In genomic region chr7:129067943-129068548, GRCh38 we compare ENCODE assay signal across 19 cellular contexts.
"Had no signal": no experiment of that assay in that cellular context is flagged by ENCODE, and none has a peak within 500 bp of the region (broad histone marks: within the 10 kb centered on the region; RNA-seq: fewer than 3 reads in every experiment).

No MANE protein-coding gene starts in this region.

- H3K36me3 ChIP-seq: ascending aorta, colonic mucosa, gastroesophageal sphincter, heart left ventricle, left lung, thoracic aorta, upper lobe of left lung had no signal

- H3K4me3 ChIP-seq: ascending aorta, colonic mucosa, gastroesophageal sphincter, heart left ventricle, left lung, smooth muscle cell, thoracic aorta, upper lobe of left lung had no signal

- H3K4me1 ChIP-seq: ascending aorta, colonic mucosa, gastroesophageal sphincter had no signal

- H3K9me3 Mint-ChIP-seq: activated naive CD4-positive, alpha-beta T cell treated with anti-CD3 and anti-CD28 coated beads, Interleukin-2, amount 50 U/mL, for 24 hours; central memory CD8-positive, alpha-beta T cell; neural crest cell had no signal

- H3K27me3 ChIP-seq: ascending aorta, colonic mucosa, upper lobe of left lung had no signal

- ATAC-seq: activated CD8-positive, alpha-beta T cell treated with anti-CD3 and anti-CD28 coated beads, Interleukin-2, amount 10 ng/mL, durations not matched to agents 7 days and 5 days; esophagus mucosa; gastroesophageal sphincter; heart left ventricle; left lung; sciatic nerve had no signal

- H3K9me3 ChIP-seq: ascending aorta, colonic mucosa, gastroesophageal sphincter, heart left ventricle, left lung, thoracic aorta, upper lobe of left lung had no signal

- H3K4me1 Mint-ChIP-seq: activated naive CD4-positive, alpha-beta T cell treated with anti-CD3 and anti-CD28 coated beads, Interleukin-2, amount 50 U/mL, for 24 hours; central memory CD8-positive, alpha-beta T cell had no signal

- H3K27ac Mint-ChIP-seq: activated CD4-positive, alpha-beta T cell treated with anti-CD3 and anti-CD28 coated beads, Interleukin-2, amount 10 ng/mL, durations not matched to agents 7 days and 5 days; activated CD8-positive, alpha-beta T cell treated with anti-CD3 and anti-CD28 coated beads, Interleukin-2, amount 10 ng/mL, durations not matched to agents 7 days and 5 days; activated naive CD4-positive, alpha-beta T cell treated with anti-CD3 and anti-CD28 coated beads, Interleukin-2, amount 50 U/mL, for 24 hours had no signal

- H3K27ac ChIP-seq: ascending aorta, colonic mucosa, gastroesophageal sphincter, heart left ventricle, thoracic aorta, upper lobe of left lung had no signal

- DNase-seq: activated CD4-positive, alpha-beta T cell treated with anti-CD3 and anti-CD28 coated beads, Interleukin-2, amount 10 ng/mL, durations not matched to agents 7 days and 5 days; activated CD8-positive, alpha-beta T cell treated with anti-CD3 and anti-CD28 coated beads, Interleukin-2, amount 10 ng/mL, durations not matched to agents 7 days and 5 days; activated gamma-delta T cell; colonic mucosa; effector CD4-positive, alpha-beta T cell; heart left ventricle; left lung; mammary epithelial cell; stimulated activated CD4-positive, alpha-beta T cell treated with anti-CD3 and anti-CD28 coated beads, Interleukin-4, amount 100 ng/mL, for 1 hour; upper lobe of left lung had no signal

- H3K4me3 Mint-ChIP-seq: activated CD4-positive, alpha-beta T cell treated with anti-CD3 and anti-CD28 coated beads, Interleukin-2, amount 10 ng/mL, durations not matched to agents 7 days and 5 days; activated CD8-positive, alpha-beta T cell treated with anti-CD3 and anti-CD28 coated beads, Interleukin-2, amount 10 ng/mL, durations not matched to agents 7 days and 5 days; activated naive CD4-positive, alpha-beta T cell treated with anti-CD3 and anti-CD28 coated beads, Interleukin-2, amount 50 U/mL, for 24 hours; central memory CD8-positive, alpha-beta T cell; neural crest cell had no signal
